Comparison of ENCODE assay signal across 1 cellular context in the genomic region with DNA sequence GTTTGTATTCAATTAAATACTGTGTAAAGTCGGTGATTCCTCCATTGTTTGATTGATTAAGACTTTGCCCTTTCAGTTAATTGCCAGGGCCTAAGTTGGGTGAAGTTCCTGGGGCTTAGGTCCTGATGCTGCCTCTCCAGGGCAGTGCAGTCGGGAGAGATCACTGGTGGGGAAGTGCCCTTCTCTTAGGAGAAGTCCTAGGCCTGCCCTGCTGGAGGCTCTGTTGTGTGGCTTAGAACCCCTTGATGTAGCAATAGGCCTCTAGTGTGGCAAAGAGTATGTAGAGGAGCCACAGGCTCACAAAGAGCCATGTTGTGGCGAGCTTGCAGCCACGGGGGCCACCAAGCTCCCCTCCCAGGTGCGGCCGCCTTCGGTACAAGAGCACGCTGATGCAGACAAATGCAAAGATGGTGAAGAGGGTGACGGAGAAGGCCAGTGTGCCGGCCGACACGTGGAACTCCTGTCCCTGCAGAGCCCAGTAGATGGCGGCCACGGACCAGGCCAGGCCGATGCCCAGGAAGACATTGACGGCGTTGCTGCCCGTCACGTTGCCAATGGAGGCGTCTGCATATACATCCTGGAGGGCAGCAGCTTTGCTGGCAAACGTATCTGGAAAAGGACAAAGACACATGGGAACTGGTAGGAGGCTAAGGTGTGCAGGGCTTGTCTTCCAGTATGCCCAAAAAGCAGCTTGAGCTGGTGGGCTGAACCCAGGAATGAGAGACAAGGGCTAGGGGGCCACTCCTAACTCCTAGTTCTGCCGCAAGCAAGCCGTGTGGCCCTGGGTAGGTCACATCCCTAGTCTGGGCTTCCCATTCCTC.
TF ChIP-seq lines count a peak whose summit lies in the region.

No MANE protein-coding gene starts in this region.

TF ChIP-seq in HepG2, 621 proteins besides CTCF, POLR2A, EP300 and RAD21 (continued from another document and continues in another):
- TF ChIP-seq, protein P1, sequence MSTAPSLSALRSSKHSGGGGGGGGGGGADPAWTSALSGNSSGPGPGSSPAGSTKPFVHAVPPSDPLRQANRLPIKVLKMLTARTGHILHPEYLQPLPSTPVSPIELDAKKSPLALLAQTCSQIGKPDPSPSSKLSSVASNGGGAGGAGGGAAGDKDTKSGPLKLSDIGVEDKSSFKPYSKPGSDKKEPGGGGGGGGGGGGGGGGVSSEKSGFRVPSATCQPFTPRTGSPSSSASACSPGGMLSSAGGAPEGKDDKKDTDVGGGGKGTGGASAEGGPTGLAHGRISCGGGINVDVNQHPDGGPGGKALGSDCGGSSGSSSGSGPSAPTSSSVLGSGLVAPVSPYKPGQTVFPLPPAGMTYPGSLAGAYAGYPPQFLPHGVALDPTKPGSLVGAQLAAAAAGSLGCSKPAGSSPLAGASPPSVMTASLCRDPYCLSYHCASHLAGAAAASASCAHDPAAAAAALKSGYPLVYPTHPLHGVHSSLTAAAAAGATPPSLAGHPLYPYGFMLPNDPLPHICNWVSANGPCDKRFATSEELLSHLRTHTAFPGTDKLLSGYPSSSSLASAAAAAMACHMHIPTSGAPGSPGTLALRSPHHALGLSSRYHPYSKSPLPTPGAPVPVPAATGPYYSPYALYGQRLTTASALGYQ (CRISPR knock-in tag; IDR thresholded peaks at IDR 0.05), result no peak
- 0 out of 2 replicates have a peak, but pooled peaks have one; percentile 52 for TF ChIP-seq ZNF746 (CRISPR knock-in tag; IDR thresholded peaks at IDR 0.05)
- TF ChIP-seq, protein P2, sequence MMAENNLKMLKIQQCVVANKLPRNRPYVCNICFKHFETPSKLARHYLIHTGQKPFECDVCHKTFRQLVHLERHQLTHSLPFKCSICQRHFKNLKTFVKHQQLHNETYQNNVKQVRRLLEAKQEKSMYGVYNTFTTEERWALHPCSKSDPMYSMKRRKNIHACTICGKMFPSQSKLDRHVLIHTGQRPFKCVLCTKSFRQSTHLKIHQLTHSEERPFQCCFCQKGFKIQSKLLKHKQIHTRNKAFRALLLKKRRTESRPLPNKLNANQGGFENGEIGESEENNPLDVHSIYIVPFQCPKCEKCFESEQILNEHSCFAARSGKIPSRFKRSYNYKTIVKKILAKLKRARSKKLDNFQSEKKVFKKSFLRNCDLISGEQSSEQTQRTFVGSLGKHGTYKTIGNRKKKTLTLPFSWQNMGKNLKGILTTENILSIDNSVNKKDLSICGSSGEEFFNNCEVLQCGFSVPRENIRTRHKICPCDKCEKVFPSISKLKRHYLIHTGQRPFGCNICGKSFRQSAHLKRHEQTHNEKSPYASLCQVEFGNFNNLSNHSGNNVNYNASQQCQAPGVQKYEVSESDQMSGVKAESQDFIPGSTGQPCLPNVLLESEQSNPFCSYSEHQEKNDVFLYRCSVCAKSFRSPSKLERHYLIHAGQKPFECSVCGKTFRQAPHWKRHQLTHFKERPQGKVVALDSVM (CRISPR knock-in tag; IDR thresholded peaks at IDR 0.05), result peak; percentile 27; the same call in 1 of the 2 replicates
- TF ChIP-seq ZNF547 (CRISPR knock-in tag; IDR thresholded peaks at IDR 0.05), result peak; percentile 17; the same call in 1 of the 2 replicates
- peak; percentile 92 for TF ChIP-seq PAWR (CRISPR knock-in tag; IDR thresholded peaks at IDR 0.05; ENCODE audit: borderline replicate concordance)
- TF ChIP-seq SIN3A (IDR thresholded peaks at IDR 0.05; ENCODE audit: borderline replicate concordance, low read depth, low read length), result no peak
- no peak for TF ChIP-seq RAD51 (IDR thresholded peaks at IDR 0.05; ENCODE audit: borderline replicate concordance)
- no peak for TF ChIP-seq ZNF496 (CRISPR knock-in tag; IDR thresholded peaks at IDR 0.05; ENCODE audit: insufficient replicate concordance)
- TF ChIP-seq SYNCRIP (IDR thresholded peaks at IDR 0.05; ENCODE audit: insufficient read depth, low read depth, low read length), result no peak
- 0 out of 2 replicates have a peak, but pooled peaks have one; percentile 43 for TF ChIP-seq NCOA2 (CRISPR knock-in tag; IDR thresholded peaks at IDR 0.05)
- TF ChIP-seq, protein P3, sequence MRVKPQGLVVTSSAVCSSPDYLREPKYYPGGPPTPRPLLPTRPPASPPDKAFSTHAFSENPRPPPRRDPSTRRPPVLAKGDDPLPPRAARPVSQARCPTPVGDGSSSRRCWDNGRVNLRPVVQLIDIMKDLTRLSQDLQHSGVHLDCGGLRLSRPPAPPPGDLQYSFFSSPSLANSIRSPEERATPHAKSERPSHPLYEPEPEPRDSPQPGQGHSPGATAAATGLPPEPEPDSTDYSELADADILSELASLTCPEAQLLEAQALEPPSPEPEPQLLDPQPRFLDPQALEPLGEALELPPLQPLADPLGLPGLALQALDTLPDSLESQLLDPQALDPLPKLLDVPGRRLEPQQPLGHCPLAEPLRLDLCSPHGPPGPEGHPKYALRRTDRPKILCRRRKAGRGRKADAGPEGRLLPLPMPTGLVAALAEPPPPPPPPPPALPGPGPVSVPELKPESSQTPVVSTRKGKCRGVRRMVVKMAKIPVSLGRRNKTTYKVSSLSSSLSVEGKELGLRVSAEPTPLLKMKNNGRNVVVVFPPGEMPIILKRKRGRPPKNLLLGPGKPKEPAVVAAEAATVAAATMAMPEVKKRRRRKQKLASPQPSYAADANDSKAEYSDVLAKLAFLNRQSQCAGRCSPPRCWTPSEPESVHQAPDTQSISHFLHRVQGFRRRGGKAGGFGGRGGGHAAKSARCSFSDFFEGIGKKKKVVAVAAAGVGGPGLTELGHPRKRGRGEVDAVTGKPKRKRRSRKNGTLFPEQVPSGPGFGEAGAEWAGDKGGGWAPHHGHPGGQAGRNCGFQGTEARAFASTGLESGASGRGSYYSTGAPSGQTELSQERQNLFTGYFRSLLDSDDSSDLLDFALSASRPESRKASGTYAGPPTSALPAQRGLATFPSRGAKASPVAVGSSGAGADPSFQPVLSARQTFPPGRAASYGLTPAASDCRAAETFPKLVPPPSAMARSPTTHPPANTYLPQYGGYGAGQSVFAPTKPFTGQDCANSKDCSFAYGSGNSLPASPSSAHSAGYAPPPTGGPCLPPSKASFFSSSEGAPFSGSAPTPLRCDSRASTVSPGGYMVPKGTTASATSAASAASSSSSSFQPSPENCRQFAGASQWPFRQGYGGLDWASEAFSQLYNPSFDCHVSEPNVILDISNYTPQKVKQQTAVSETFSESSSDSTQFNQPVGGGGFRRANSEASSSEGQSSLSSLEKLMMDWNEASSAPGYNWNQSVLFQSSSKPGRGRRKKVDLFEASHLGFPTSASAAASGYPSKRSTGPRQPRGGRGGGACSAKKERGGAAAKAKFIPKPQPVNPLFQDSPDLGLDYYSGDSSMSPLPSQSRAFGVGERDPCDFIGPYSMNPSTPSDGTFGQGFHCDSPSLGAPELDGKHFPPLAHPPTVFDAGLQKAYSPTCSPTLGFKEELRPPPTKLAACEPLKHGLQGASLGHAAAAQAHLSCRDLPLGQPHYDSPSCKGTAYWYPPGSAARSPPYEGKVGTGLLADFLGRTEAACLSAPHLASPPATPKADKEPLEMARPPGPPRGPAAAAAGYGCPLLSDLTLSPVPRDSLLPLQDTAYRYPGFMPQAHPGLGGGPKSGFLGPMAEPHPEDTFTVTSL (CRISPR knock-in tag; IDR thresholded peaks at IDR 0.05; ENCODE audit: borderline replicate concordance), result no peak
- peak; percentile 44; the same call in 1 of the 2 replicates for TF ChIP-seq ELF3 (CRISPR knock-in tag; IDR thresholded peaks at IDR 0.05)
- TF ChIP-seq ZNF451 (CRISPR knock-in tag; IDR thresholded peaks at IDR 0.05), result peak; percentile 56; the same call in 1 of the 2 replicates
- TF ChIP-seq, protein P4, sequence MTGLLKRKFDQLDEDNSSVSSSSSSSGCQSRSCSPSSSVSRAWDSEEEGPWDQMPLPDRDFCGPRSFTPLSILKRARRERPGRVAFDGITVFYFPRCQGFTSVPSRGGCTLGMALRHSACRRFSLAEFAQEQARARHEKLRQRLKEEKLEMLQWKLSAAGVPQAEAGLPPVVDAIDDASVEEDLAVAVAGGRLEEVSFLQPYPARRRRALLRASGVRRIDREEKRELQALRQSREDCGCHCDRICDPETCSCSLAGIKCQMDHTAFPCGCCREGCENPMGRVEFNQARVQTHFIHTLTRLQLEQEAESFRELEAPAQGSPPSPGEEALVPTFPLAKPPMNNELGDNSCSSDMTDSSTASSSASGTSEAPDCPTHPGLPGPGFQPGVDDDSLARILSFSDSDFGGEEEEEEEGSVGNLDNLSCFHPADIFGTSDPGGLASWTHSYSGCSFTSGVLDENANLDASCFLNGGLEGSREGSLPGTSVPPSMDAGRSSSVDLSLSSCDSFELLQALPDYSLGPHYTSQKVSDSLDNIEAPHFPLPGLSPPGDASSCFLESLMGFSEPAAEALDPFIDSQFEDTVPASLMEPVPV (CRISPR knock-in tag; IDR thresholded peaks at IDR 0.05), result peak; percentile 79; the same call in 1 of the 2 replicates
- no peak for TF ChIP-seq PCBP2 (optimal IDR thresholded peaks at IDR 0.05; ENCODE audit: low read depth, low read length, poor library complexity, severe bottlenecking)
- peak; percentile 72; the same call in 1 of the 2 replicates for TF ChIP-seq ESRRA (CRISPR knock-in tag; IDR thresholded peaks at IDR 0.05; ENCODE audit: low read depth)
- TF ChIP-seq NFYB (CRISPR knock-in tag; IDR thresholded peaks at IDR 0.05), result peak; percentile 39; the same call in 1 of the 2 replicates
- TF ChIP-seq, protein P5, sequence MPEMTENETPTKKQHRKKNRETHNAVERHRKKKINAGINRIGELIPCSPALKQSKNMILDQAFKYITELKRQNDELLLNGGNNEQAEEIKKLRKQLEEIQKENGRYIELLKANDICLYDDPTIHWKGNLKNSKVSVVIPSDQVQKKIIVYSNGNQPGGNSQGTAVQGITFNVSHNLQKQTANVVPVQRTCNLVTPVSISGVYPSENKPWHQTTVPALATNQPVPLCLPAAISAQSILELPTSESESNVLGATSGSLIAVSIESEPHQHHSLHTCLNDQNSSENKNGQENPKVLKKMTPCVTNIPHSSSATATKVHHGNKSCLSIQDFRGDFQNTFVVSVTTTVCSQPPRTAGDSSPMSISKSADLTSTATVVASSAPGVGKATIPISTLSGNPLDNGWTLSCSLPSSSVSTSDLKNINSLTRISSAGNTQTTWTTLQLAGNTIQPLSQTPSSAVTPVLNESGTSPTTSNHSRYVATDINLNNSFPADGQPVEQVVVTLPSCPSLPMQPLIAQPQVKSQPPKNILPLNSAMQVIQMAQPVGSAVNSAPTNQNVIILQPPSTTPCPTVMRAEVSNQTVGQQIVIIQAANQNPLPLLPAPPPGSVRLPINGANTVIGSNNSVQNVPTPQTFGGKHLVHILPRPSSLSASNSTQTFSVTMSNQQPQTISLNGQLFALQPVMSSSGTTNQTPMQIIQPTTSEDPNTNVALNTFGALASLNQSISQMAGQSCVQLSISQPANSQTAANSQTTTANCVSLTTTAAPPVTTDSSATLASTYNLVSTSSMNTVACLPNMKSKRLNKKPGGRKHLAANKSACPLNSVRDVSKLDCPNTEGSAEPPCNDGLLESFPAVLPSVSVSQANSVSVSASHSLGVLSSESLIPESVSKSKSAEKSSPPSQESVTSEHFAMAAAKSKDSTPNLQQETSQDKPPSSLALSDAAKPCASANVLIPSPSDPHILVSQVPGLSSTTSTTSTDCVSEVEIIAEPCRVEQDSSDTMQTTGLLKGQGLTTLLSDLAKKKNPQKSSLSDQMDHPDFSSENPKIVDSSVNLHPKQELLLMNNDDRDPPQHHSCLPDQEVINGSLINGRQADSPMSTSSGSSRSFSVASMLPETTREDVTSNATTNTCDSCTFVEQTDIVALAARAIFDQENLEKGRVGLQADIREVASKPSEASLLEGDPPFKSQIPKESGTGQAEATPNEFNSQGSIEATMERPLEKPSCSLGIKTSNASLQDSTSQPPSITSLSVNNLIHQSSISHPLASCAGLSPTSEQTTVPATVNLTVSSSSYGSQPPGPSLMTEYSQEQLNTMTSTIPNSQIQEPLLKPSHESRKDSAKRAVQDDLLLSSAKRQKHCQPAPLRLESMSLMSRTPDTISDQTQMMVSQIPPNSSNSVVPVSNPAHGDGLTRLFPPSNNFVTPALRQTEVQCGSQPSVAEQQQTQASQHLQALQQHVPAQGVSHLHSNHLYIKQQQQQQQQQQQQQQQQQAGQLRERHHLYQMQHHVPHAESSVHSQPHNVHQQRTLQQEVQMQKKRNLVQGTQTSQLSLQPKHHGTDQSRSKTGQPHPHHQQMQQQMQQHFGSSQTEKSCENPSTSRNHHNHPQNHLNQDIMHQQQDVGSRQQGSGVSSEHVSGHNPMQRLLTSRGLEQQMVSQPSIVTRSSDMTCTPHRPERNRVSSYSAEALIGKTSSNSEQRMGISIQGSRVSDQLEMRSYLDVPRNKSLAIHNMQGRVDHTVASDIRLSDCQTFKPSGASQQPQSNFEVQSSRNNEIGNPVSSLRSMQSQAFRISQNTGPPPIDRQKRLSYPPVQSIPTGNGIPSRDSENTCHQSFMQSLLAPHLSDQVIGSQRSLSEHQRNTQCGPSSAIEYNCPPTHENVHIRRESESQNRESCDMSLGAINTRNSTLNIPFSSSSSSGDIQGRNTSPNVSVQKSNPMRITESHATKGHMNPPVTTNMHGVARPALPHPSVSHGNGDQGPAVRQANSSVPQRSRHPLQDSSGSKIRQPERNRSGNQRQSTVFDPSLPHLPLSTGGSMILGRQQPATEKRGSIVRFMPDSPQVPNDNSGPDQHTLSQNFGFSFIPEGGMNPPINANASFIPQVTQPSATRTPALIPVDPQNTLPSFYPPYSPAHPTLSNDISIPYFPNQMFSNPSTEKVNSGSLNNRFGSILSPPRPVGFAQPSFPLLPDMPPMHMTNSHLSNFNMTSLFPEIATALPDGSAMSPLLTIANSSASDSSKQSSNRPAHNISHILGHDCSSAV (CRISPR knock-in tag; IDR thresholded peaks at IDR 0.05; ENCODE audit: borderline replicate concordance), result no peak
- no peak for TF ChIP-seq ZFP90 (CRISPR knock-in tag; IDR thresholded peaks at IDR 0.05; ENCODE audit: borderline replicate concordance)
